22 cellular contexts compared by ENCODE assay signal in genomic region chr17:80726558-80727408, GRCh38.
A peak's percentile ranks its signal among the peaks of the same experiment; 100 is the strongest.
DNase-seq lines count a peak whose midpoint lies in the region; ATAC-seq and TF ChIP-seq lines count a peak whose summit lies in the region.
"Had no signal": no experiment of that assay in that cellular context is flagged by ENCODE, and none has a peak within 500 bp of the region (broad histone marks: within the 10 kb centered on the region; RNA-seq: fewer than 3 reads in every experiment).

No MANE protein-coding gene starts in this region.

- POLR2A ChIA-PET in activated CD8-positive, alpha-beta T cell treated with anti-CD3 and anti-CD28 coated beads, Interleukin-2, amount 10 ng/mL, durations not matched to agents 7 days and 5 days (lab: Charles Lee): no interaction called here
- POLR2A ChIA-PET in activated CD8-positive, alpha-beta T cell treated with anti-CD3 and anti-CD28 coated beads for 36 hours (lab: Charles Lee): no interaction called here
- POLR2A ChIA-PET in OCI-LY7 (lab: Charles Lee): no interaction called here

- WGBS in psoas muscle, 3 donors: 84 to 90% (median 85%) methylated on average over 42 of the region's 42 CpGs

- no peak for DNase-seq in activated CD8-positive, alpha-beta T cell treated with anti-CD3 and anti-CD28 coated beads, Interleukin-2, amount 10 ng/mL, durations not matched to agents 7 days and 5 days
- no peak for DNase-seq in activated CD8-positive, alpha-beta T cell treated with anti-CD3 and anti-CD28 coated beads for 36 hours
- DNase-seq in OCI-LY7 (ENCODE audit: low spot score): no peak
- DNase-seq in fibroblast of mammary gland (ENCODE audit: low read depth): peak; percentile 30
- DNase-seq in psoas muscle: no peak
- DNase-seq in SHP77 (lab: John Stamatoyannopoulos, UW): no peak
- no peak for DNase-seq in NCI-H1436 treated with DMSO at 0.1 percent for 48 hours (lab: John Stamatoyannopoulos, UW)
- no peak for DNase-seq in GM19238 (ENCODE audit: insufficient read length, low spot score)
- DNase-seq: 8988T, AML-193, COR-L47, H7, hippocampal formation, MV-4-11, NCI-H1694 treated with DMSO at 0.1 percent for 48 hours, NCI-H526 treated with DMSO at 0.1 percent for 48 hours, ovary, trophoblast cell had no signal

- peaks cover 45% of the 10 kb centered on the region for H3K4me1 ChIP-seq in OCI-LY7 (ENCODE audit: insufficient read depth, low read length, poor library complexity, severe bottlenecking)
- H3K4me1 ChIP-seq in psoas muscle: peaks cover 51% of the 10 kb centered on the region

- H3K27ac ChIP-seq in OCI-LY7 (ENCODE audit: low read depth, low read length, poor library complexity, severe bottlenecking): no peak overlapping the region
- peak overlapping the region; percentile 48 for H3K27ac ChIP-seq in psoas muscle
- H3K27ac ChIP-seq: ovary had no signal

- peak overlapping the region; percentile 16 for H3K27ac Mint-ChIP-seq in activated CD8-positive, alpha-beta T cell treated with anti-CD3 and anti-CD28 coated beads, Interleukin-2, amount 10 ng/mL, durations not matched to agents 7 days and 5 days
- H3K27ac Mint-ChIP-seq in activated CD8-positive, alpha-beta T cell treated with anti-CD3 and anti-CD28 coated beads for 36 hours: no peak overlapping the region

- H3K9me3 ChIP-seq in OCI-LY7 (ENCODE audit: low read length) (no peaks in the 10 kb centered on the region), psoas muscle (no peaks in the 10 kb centered on the region)
- H3K9me3 ChIP-seq: ovary had no signal

- no peaks in the 10 kb centered on the region for H3K9me3 Mint-ChIP-seq in activated CD8-positive, alpha-beta T cell treated with anti-CD3 and anti-CD28 coated beads, Interleukin-2, amount 10 ng/mL, durations not matched to agents 7 days and 5 days (ENCODE audit: insufficient read depth)
- H3K9me3 Mint-ChIP-seq in activated CD8-positive, alpha-beta T cell treated with anti-CD3 and anti-CD28 coated beads for 36 hours: no peaks in the 10 kb centered on the region
- H3K9me3 Mint-ChIP-seq: activated naive CD4-positive, alpha-beta T cell treated with anti-CD3 and anti-CD28 coated beads, Interleukin-2, amount 50 U/mL, for 72 hours had no signal

- TF ChIP-seq CTCF in activated CD8-positive, alpha-beta T cell treated with anti-CD3 and anti-CD28 coated beads for 36 hours (IDR thresholded peaks at IDR 0.05): no peak
- TF ChIP-seq CTCF in OCI-LY7 (conservative IDR thresholded peaks at IDR 0.05; ENCODE audit: low read length): no peak
- no peak for TF ChIP-seq CTCF in fibroblast of mammary gland (conservative IDR thresholded peaks at IDR 0.05; ENCODE audit: control insufficient read depth, insufficient read depth, low read depth, low read length)
- no peak for TF ChIP-seq CTCF in psoas muscle (IDR thresholded peaks at IDR 0.05)

- H3K4me3 Mint-ChIP-seq in activated CD8-positive, alpha-beta T cell treated with anti-CD3 and anti-CD28 coated beads, Interleukin-2, amount 10 ng/mL, durations not matched to agents 7 days and 5 days: no peak overlapping the region
- H3K4me3 Mint-ChIP-seq in activated CD8-positive, alpha-beta T cell treated with anti-CD3 and anti-CD28 coated beads for 36 hours: no peak overlapping the region

- peaks cover 62% of the 10 kb centered on the region for H3K4me1 Mint-ChIP-seq in activated CD8-positive, alpha-beta T cell treated with anti-CD3 and anti-CD28 coated beads, Interleukin-2, amount 10 ng/mL, durations not matched to agents 7 days and 5 days (ENCODE audit: low read depth)
- peaks cover 34% of the 10 kb centered on the region for H3K4me1 Mint-ChIP-seq in activated CD8-positive, alpha-beta T cell treated with anti-CD3 and anti-CD28 coated beads for 36 hours (ENCODE audit: low read depth)

- intact Hi-C loops in activated CD8-positive, alpha-beta T cell treated with anti-CD3 and anti-CD28 coated beads for 36 hours (cut with micrococcal nuclease): no loop called here
- intact Hi-C loops in OCI-LY7 (cut with micrococcal nuclease; ENCODE audit: unreplicated experiment): no loop called here
- intact Hi-C loops in psoas muscle (cut with DNase I): no loop called here

- CTCF ChIA-PET in activated CD8-positive, alpha-beta T cell treated with anti-CD3 and anti-CD28 coated beads, Interleukin-2, amount 10 ng/mL, durations not matched to agents 7 days and 5 days (lab: Charles Lee): no interaction called here
- CTCF ChIA-PET in activated CD8-positive, alpha-beta T cell treated with anti-CD3 and anti-CD28 coated beads for 36 hours (lab: Charles Lee): interaction anchor here (0.6 kb wide), 1 partner anchor 35 kb away, joined by 3 read pairs; no protein-coding TSS in a partner anchor
- CTCF ChIA-PET in OCI-LY7 (lab: Charles Lee; ENCODE audit: unreplicated experiment): no interaction called here

- H3K4me3 ChIP-seq in OCI-LY7 (ENCODE audit: low read depth, low read length, poor library complexity, severe bottlenecking): no peak overlapping the region
- no peak overlapping the region for H3K4me3 ChIP-seq in fibroblast of mammary gland (ENCODE audit: control insufficient read depth, low read depth, low read length)
- no peak overlapping the region for H3K4me3 ChIP-seq in psoas muscle
- H3K4me3 ChIP-seq: lung, ovary had no signal

- H3K36me3 Mint-ChIP-seq in activated CD8-positive, alpha-beta T cell treated with anti-CD3 and anti-CD28 coated beads, Interleukin-2, amount 10 ng/mL, durations not matched to agents 7 days and 5 days (ENCODE audit: low read depth): peaks cover 39% of the 10 kb centered on the region
- H3K36me3 Mint-ChIP-seq in activated CD8-positive, alpha-beta T cell treated with anti-CD3 and anti-CD28 coated beads for 36 hours (ENCODE audit: low read depth): peaks cover 16% of the 10 kb centered on the region

- no peak overlapping the region for H2AFZ ChIP-seq in OCI-LY7 (ENCODE audit: low read length)

- peak overlapping the region; percentile 14; the same call in 1 of the 2 replicates for H3K4me2 ChIP-seq in OCI-LY7 (ENCODE audit: low read length)

- H3K9me2 ChIP-seq in OCI-LY7 (ENCODE audit: insufficient read depth, low read length): no peaks in the 10 kb centered on the region

- no peaks in the 10 kb centered on the region for H4K20me1 ChIP-seq in OCI-LY7 (ENCODE audit: insufficient read depth, low read length)

- H3K27me3 Mint-ChIP-seq in activated CD8-positive, alpha-beta T cell treated with anti-CD3 and anti-CD28 coated beads, Interleukin-2, amount 10 ng/mL, durations not matched to agents 7 days and 5 days (ENCODE audit: low read depth): no peaks in the 10 kb centered on the region
- no peaks in the 10 kb centered on the region for H3K27me3 Mint-ChIP-seq in activated CD8-positive, alpha-beta T cell treated with anti-CD3 and anti-CD28 coated beads for 36 hours

- H3K27me3 ChIP-seq in psoas muscle (ENCODE audit: insufficient read depth in 3 of 3, low read length in 2 of 3): no peaks in the 10 kb centered on the region
- H3K27me3 ChIP-seq: ovary had no signal

- BruUV-seq in OCI-LY7 (replicated peaks; lab: Mats Ljungman, UMichigan): no TSS peak

- peaks cover 25% of the 10 kb centered on the region; the same call in 1 of the 2 replicates for H3K79me2 ChIP-seq in OCI-LY7 (ENCODE audit: insufficient read depth, low read depth, low read length)

- ATAC-seq in activated CD8-positive, alpha-beta T cell treated with anti-CD3 and anti-CD28 coated beads, Interleukin-2, amount 10 ng/mL, durations not matched to agents 7 days and 5 days: no peak
- ATAC-seq in activated CD8-positive, alpha-beta T cell treated with anti-CD3 and anti-CD28 coated beads for 36 hours: no peak
- ATAC-seq in psoas muscle: peak in 2 of 4 donors; percentile 15 to 51
- ATAC-seq: activated CD4-positive, CD25-positive, alpha-beta regulatory T cell treated with anti-CD3 and anti-CD28 coated beads, Interleukin-2, amount 50 U/mL, for 24 hours; activated naive CD4-positive, alpha-beta T cell treated with anti-CD3 and anti-CD28 coated beads, Interleukin-2, amount 50 U/mL, for 72 hours; sciatic nerve had no signal

- H3K36me3 ChIP-seq in OCI-LY7 (ENCODE audit: insufficient read depth, low read length): peaks cover 22% of the 10 kb centered on the region
- no peaks in the 10 kb centered on the region for H3K36me3 ChIP-seq in psoas muscle (ENCODE audit: insufficient read depth in 1 of 2, low read depth in 1 of 2)
- H3K36me3 ChIP-seq: ovary had no signal
